In the genomic region with DNA sequence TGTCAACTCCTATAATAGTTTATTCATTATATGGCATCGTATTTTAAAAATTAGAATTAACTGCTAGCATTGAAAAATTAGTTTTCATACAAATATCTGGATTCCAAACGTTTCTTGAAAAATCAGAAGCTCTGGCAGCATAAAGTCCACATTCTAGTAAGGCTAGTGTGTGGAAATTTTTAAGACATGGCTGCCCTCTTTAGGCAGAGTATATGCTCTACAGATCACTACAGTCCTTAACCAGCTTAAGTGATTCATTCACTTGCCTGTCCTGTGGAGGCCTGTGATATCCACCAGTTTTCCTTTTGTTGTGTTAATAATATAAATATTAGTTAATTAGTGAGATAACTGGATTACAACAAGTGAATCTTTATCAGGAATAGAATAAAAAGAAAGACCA, we compare ENCODE assay signal across 9 cellular contexts.
DNase-seq lines count a peak whose midpoint lies in the region; ATAC-seq, FAIRE-seq and TF ChIP-seq lines count a peak whose summit lies in the region.
"Had no signal": no experiment of that assay in that cellular context is flagged by ENCODE, and none has a peak within 500 bp of the region (broad histone marks: within the 10 kb centered on the region; RNA-seq: fewer than 3 reads in every experiment).

No MANE protein-coding gene starts in this region.

- TF ChIP-seq EP300 in esophagus muscularis mucosa (IDR thresholded peaks at IDR 0.05), result no peak

- H3K27me3 ChIP-seq in colonic mucosa (no peaks in the 10 kb centered on the region), pancreas (peaks cover 0 to 3% (median 0%) of the 10 kb centered on the region in 4 donors), esophagus muscularis mucosa (no peaks in the 10 kb centered on the region)
- H3K27me3 ChIP-seq: SJSA1 had no signal

- 9 to 12% methylated on average over 2 of the region's 2 CpGs for WGBS in pancreas, 2 donors
- WGBS in esophagus muscularis mucosa, result 8% methylated on average over 2 of the region's 2 CpGs

- no peak overlapping the region for H3K9ac ChIP-seq in colonic mucosa (ENCODE audit: low read depth in 2 of 2, low read length in 2 of 2)

- TF ChIP-seq CTCF in colonic mucosa (IDR thresholded peaks at IDR 0.05) (peak; percentile 19), pancreas (IDR thresholded peaks at IDR 0.05) (no peak), esophagus muscularis mucosa (IDR thresholded peaks at IDR 0.05) (peak in 1 of 3 experiments; percentile 18)

- DNase-seq in NCI-H2196 (lab: John Stamatoyannopoulos, UW; ENCODE audit: unreplicated experiment) (peak; percentile 11), colonic mucosa (no peak), pancreas (no peak), esophagus muscularis mucosa (ENCODE audit: extremely low spot score) (no peak)
- DNase-seq in stimulated activated CD4-positive, alpha-beta T cell treated with anti-CD3 and anti-CD28 coated beads, Interleukin-4, amount 100 ng/mL, for 4 hours, result no peak
- no peak for DNase-seq in activated T-cell treated with anti-CD3 and anti-CD28 coated beads, Interleukin-2, amount 50 U/mL, for 1 hour

- H3K36me3 ChIP-seq in colonic mucosa, result no peaks in the 10 kb centered on the region
- no peaks in the 10 kb centered on the region for H3K36me3 ChIP-seq in pancreas
- H3K36me3 ChIP-seq in esophagus muscularis mucosa, result no peaks in the 10 kb centered on the region
- H3K36me3 ChIP-seq: SJSA1 had no signal

- peak; percentile 53 for ATAC-seq in GM18867 (IDR thresholded peaks at IDR 0.05; ENCODE audit: unreplicated experiment)
- ATAC-seq in pancreas, result peak in 3 of 4 donors; percentile 60 to 71 (median 62)
- ATAC-seq in GM18870 (IDR thresholded peaks at IDR 0.05; ENCODE audit: unreplicated experiment), result no peak

- TF ChIP-seq POLR2A in esophagus muscularis mucosa (IDR thresholded peaks at IDR 0.05; ENCODE audit: low read depth), result no peak

- intact Hi-C loops in colonic mucosa (cut with DNase I), result no loop called here
- intact Hi-C loops in pancreas (cut with DNase I), result no loop called here
- intact Hi-C loops in esophagus muscularis mucosa (cut with DNase I), result no loop called here

- H3K4me1 ChIP-seq in colonic mucosa (no peaks in the 10 kb centered on the region), pancreas (no peaks in the 10 kb centered on the region), esophagus muscularis mucosa (no peaks in the 10 kb centered on the region)
- H3K4me1 ChIP-seq: SJSA1 had no signal

- H3K4me3 ChIP-seq in colonic mucosa, result no peak overlapping the region
- no peak overlapping the region for H3K4me3 ChIP-seq in pancreas
- no peak overlapping the region for H3K4me3 ChIP-seq in esophagus muscularis mucosa
- H3K4me3 ChIP-seq: SJSA1 had no signal

- H3K27ac ChIP-seq in colonic mucosa (no peak overlapping the region), pancreas (no peak overlapping the region), esophagus muscularis mucosa (replicated peaks in 1 of 4) (no peak overlapping the region)
- H3K27ac ChIP-seq: SJSA1 had no signal

- FAIRE-seq in pancreas (lab: Jason Lieb, UNC), result peak; percentile 98

- H3K9me3 ChIP-seq in colonic mucosa (no peaks in the 10 kb centered on the region), pancreas (no peaks in the 10 kb centered on the region), esophagus muscularis mucosa (no peaks in the 10 kb centered on the region)
- H3K9me3 ChIP-seq: SJSA1 had no signal
